In genomic region chr17:49789278-49789578, GRCh38 we compare ENCODE assay signal across 8 cellular contexts. TPM values are rescaled to one million over a fixed set of nuclear protein-coding genes. Genes with fewer than 3 reads are reported as not detected.
DNase-seq lines count a peak whose midpoint lies in the region; ATAC-seq, FAIRE-seq and TF ChIP-seq lines count a peak whose summit lies in the region.

No MANE protein-coding gene starts in this region.

- WGBS in body of pancreas, 2 donors = 1 to 5% methylated on average over 6 to 15 of the region's 15 CpGs

- no peaks in the 10 kb centered on the region for H3K27me3 ChIP-seq in CD8-positive, alpha-beta T cell (ENCODE audit: insufficient read depth, low read length)
- H3K27me3 ChIP-seq in PC-3 (ENCODE audit: low read length) = no peaks in the 10 kb centered on the region
- H3K27me3 ChIP-seq in endothelial cell of umbilical vein (ENCODE audit: control insufficient read depth in 2 of 2, insufficient read depth in 2 of 2, low read length in 2 of 2) = no peaks in the 10 kb centered on the region
- H3K27me3 ChIP-seq in neutrophil = no peaks in the 10 kb centered on the region
- H3K27me3 ChIP-seq in body of pancreas = no peaks in the 10 kb centered on the region

- no peak for ATAC-seq in CD8-positive, alpha-beta T cell
- ATAC-seq in PC-3 (no peak), body of pancreas (no peak), GM21360 (IDR thresholded peaks at IDR 0.05; ENCODE audit: unreplicated experiment) (no peak), HG03097 (IDR thresholded peaks at IDR 0.05; ENCODE audit: low FRiP score, unreplicated experiment) (no peak)

- H3K9me2 ChIP-seq in PC-3 (replicated peaks; ENCODE audit: low read length) = no peaks in the 10 kb centered on the region

- H3K27ac ChIP-seq in CD8-positive, alpha-beta T cell (ENCODE audit: low read depth, low read length) = no peak overlapping the region
- no peak overlapping the region for H3K27ac ChIP-seq in PC-3 (ENCODE audit: low read length)
- H3K27ac ChIP-seq in endothelial cell of umbilical vein (ENCODE audit: insufficient read depth, low read depth, low read length) = no peak overlapping the region
- H3K27ac ChIP-seq in neutrophil = peak overlapping the region; percentile 96
- H3K27ac ChIP-seq in body of pancreas = peak overlapping the region in 2 of 4 donors; percentile 46 to 99

- dilution Hi-C loops in endothelial cell of umbilical vein (cut with MboI; ENCODE audit: extremely low pct_ligation_motif_present, low sequenced_read_pairs) = no loop called here

- peaks cover 51% of the 10 kb centered on the region for H3K79me2 ChIP-seq in PC-3 (ENCODE audit: low read length)
- H3K79me2 ChIP-seq in endothelial cell of umbilical vein (ENCODE audit: control insufficient read depth, insufficient read depth, low read length) = peaks cover 48% of the 10 kb centered on the region

- H3K9ac ChIP-seq in PC-3 (ENCODE audit: low read length) (peak overlapping the region; percentile 18; the same call in 1 of the 2 replicates), endothelial cell of umbilical vein (replicated peaks; ENCODE audit: extremely low read depth, insufficient read depth, low read length) (no peak overlapping the region)

- H4K20me1 ChIP-seq in PC-3 (ENCODE audit: low read length) = peaks cover 27% of the 10 kb centered on the region
- peaks cover 6% of the 10 kb centered on the region for H4K20me1 ChIP-seq in endothelial cell of umbilical vein (replicated peaks; ENCODE audit: control insufficient read depth, extremely low read depth, insufficient read depth, low read length)

- TF ChIP-seq POLR2A in endothelial cell of umbilical vein (IDR thresholded peaks at IDR 0.05; ENCODE audit: low read depth, low read length) (no peak), body of pancreas (IDR thresholded peaks at IDR 0.05) (no peak)

- CTCF ChIA-PET in CD8-positive, alpha-beta T cell (lab: Charles Lee) = interaction anchor here (3.2 kb wide), 1 partner anchor 80 kb away, joined by 11 read pairs; no protein-coding TSS in a partner anchor
- CTCF ChIA-PET in PC-3 (lab: Charles Lee) (interaction anchor here (1.4 kb wide), 1 partner anchor 25 kb away, joined by 3 read pairs; the partner anchor contains the start of gene FAM117A), endothelial cell of umbilical vein (lab: Charles Lee) (interaction anchor here (2.4 kb wide), 1 partner anchor 81 kb away, joined by 21 read pairs; the partner anchor contains the start of gene SLC35B1)

- H3K9me1 ChIP-seq in endothelial cell of umbilical vein (replicated peaks; ENCODE audit: control insufficient read depth, extremely low read depth, insufficient read depth, low read length) = no peaks in the 10 kb centered on the region

- peaks cover 45% of the 10 kb centered on the region for H3K4me1 ChIP-seq in CD8-positive, alpha-beta T cell (ENCODE audit: insufficient read depth, low read length)
- H3K4me1 ChIP-seq in PC-3 (ENCODE audit: insufficient read depth, low read length) (peaks cover 16% of the 10 kb centered on the region), endothelial cell of umbilical vein (ENCODE audit: control insufficient read depth, extremely low read depth, insufficient read depth, low read length) (peaks cover 16% of the 10 kb centered on the region), neutrophil (ENCODE audit: control insufficient read depth in 1 of 2, insufficient read depth in 1 of 2, low read depth in 1 of 2, low read length in 1 of 2) (peaks cover 16% of the 10 kb centered on the region in 2 experiments), body of pancreas (peaks cover 24% of the 10 kb centered on the region)

- BruUV-seq in PC-3 (replicated peaks; lab: Mats Ljungman, UMichigan) = TSS peak; percentile 43
- BruUV-seq in endothelial cell of umbilical vein (replicated peaks; lab: Mats Ljungman, UMichigan) = no TSS peak

- no peaks in the 10 kb centered on the region for H3F3A ChIP-seq in PC-3 (ENCODE audit: low read length, unreplicated experiment)

- no peaks in the 10 kb centered on the region for H3K9me3 ChIP-seq in CD8-positive, alpha-beta T cell (ENCODE audit: low read length)
- no peaks in the 10 kb centered on the region for H3K9me3 ChIP-seq in PC-3 (ENCODE audit: low read length)
- no peaks in the 10 kb centered on the region for H3K9me3 ChIP-seq in endothelial cell of umbilical vein (replicated peaks; ENCODE audit: control insufficient read depth, insufficient read depth, low read length)
- H3K9me3 ChIP-seq in neutrophil = no peaks in the 10 kb centered on the region
- H3K9me3 ChIP-seq in body of pancreas = no peaks in the 10 kb centered on the region

- TF ChIP-seq CTCF in CD8-positive, alpha-beta T cell (IDR thresholded peaks at IDR 0.05) = no peak
- TF ChIP-seq CTCF in PC-3 (conservative IDR thresholded peaks at IDR 0.05; ENCODE audit: low read depth, low read length) (no peak), endothelial cell of umbilical vein (IDR thresholded peaks at IDR 0.05; ENCODE audit: extremely low read depth in 1 of 2, insufficient read depth in 1 of 2, low read depth in 1 of 2, low read length in 2 of 2) (no peak), neutrophil (IDR thresholded peaks at IDR 0.05) (no peak), body of pancreas (IDR thresholded peaks at IDR 0.05) (no peak)

- no peaks in the 10 kb centered on the region for H3K27me3 Mint-ChIP-seq in CD8-positive, alpha-beta T cell (ENCODE audit: low read depth)

- peaks cover 58% of the 10 kb centered on the region for H3K4me1 Mint-ChIP-seq in CD8-positive, alpha-beta T cell (ENCODE audit: low read depth)

- H3K36me3 ChIP-seq in CD8-positive, alpha-beta T cell (ENCODE audit: insufficient read depth, low read length) = peaks cover 12% of the 10 kb centered on the region
- H3K36me3 ChIP-seq in PC-3 (ENCODE audit: low read depth, low read length) (peaks cover 24% of the 10 kb centered on the region), endothelial cell of umbilical vein (ENCODE audit: control insufficient read depth in 2 of 2, extremely low read depth in 1 of 2, insufficient read depth in 2 of 2, low read length in 2 of 2) (peaks cover 4 to 8% of the 10 kb centered on the region in 2 experiments), neutrophil (peaks cover 32% of the 10 kb centered on the region), body of pancreas (replicated peaks in 1 of 2; ENCODE audit: insufficient read depth in 1 of 2, low read depth in 2 of 2) (peaks cover 0 to 5% of the 10 kb centered on the region in 2 donors)

- intact Hi-C loops in CD8-positive, alpha-beta T cell (cut with DNase I, micrococcal nuclease) = loop anchor here (1.0 to 5.0 kb wide), 7 partner anchors 30 to 306 kb away; partner anchors contain the start of gene PDK2 (in 1 of the 2)
- intact Hi-C loops in PC-3 (cut with micrococcal nuclease) (loop anchor here (1.0 kb wide), 2 partner anchors 25 to 374 kb away; partner anchors contain the start of gene FAM117A), endothelial cell of umbilical vein (cut with micrococcal nuclease) (loop anchor here (1.0 kb wide), 1 partner anchor 43 kb away; no protein-coding TSS in a partner anchor), body of pancreas (cut with DNase I) (no loop called here)

- H3K4me3 Mint-ChIP-seq in CD8-positive, alpha-beta T cell = peak overlapping the region; percentile 99

- peak overlapping the region; percentile 96 for H3K4me2 ChIP-seq in PC-3 (ENCODE audit: low read length)
- H3K4me2 ChIP-seq in endothelial cell of umbilical vein (ENCODE audit: insufficient read depth, low read length) = peak overlapping the region; percentile 87

- POLR2A ChIA-PET in CD8-positive, alpha-beta T cell (lab: Charles Lee) = interaction anchor here (0.7 to 2.9 kb wide), 12 partner anchors 8 to 112 kb away, joined by 3 to 26 read pairs (median 4); partner anchors contain the start of genes FAM117A and SPOP
- POLR2A ChIA-PET in PC-3 (lab: Charles Lee; ENCODE audit: unreplicated experiment) = no interaction called here
- POLR2A ChIA-PET in endothelial cell of umbilical vein (lab: Charles Lee) = interaction anchor here (2.3 kb wide), 1 partner anchor 25 kb away, joined by 9 read pairs; the partner anchor contains the start of gene FAM117A

- no peak for FAIRE-seq in endothelial cell of umbilical vein (lab: Jason Lieb, UNC)

- H3K9me3 Mint-ChIP-seq in CD8-positive, alpha-beta T cell = no peaks in the 10 kb centered on the region

- H3K36me3 Mint-ChIP-seq in CD8-positive, alpha-beta T cell = peaks cover 50% of the 10 kb centered on the region

- peak overlapping the region; percentile 51 for H3K4me3 ChIP-seq in CD8-positive, alpha-beta T cell (ENCODE audit: low read depth, low read length)
- H3K4me3 ChIP-seq in PC-3 (ENCODE audit: low read length) (peak overlapping the region; percentile 73), endothelial cell of umbilical vein (replicated peaks in 1 of 3; ENCODE audit: insufficient read depth in 1 of 3, low read depth in 1 of 3, low read length in 3 of 3) (peak overlapping the region in 2 of 3 experiments; percentile 35 to 62), neutrophil (ENCODE audit: low read depth in 1 of 2, low read length in 1 of 2) (peak overlapping the region; percentile 98 to 99), body of pancreas (peak overlapping the region in 1 of 2 donors; percentile 11)

- peak overlapping the region; percentile 100 for H3K27ac Mint-ChIP-seq in CD8-positive, alpha-beta T cell

- DNase-seq in CD8-positive, alpha-beta T cell = no peak
- DNase-seq in PC-3 (no peak), endothelial cell of umbilical vein (ENCODE audit: low read depth, low spot score) (no peak), body of pancreas (no peak), T1000 (lab: John Stamatoyannopoulos, UW) (no peak)

- H2AFZ ChIP-seq in PC-3 (ENCODE audit: low read length) (no peak overlapping the region), endothelial cell of umbilical vein (ENCODE audit: low read depth, low read length) (no peak overlapping the region)

RNA-seq across cellular contexts. Expression of gene KAT7, which starts 0.7 kb away (rescaled TPM):
- 100 to 1,000 TPM; 170 to 189 TPM for total RNA-seq in CD8-positive, alpha-beta T cell
- total RNA-seq in PC-3 (2014; rRNA removed) = 39.1 and 45.8 TPM in 2 replicates
- total RNA-seq in endothelial cell of umbilical vein = 64.9 and 66.2 TPM in 2 replicates
- polyA plus RNA-seq in endothelial cell of umbilical vein = 35.0 and 44.5 TPM in 2 replicates
- polyA plus RNA-seq in endothelial cell of umbilical vein (2011; cell fraction: cytosol; rRNA removed) = 31.0 and 39.9 TPM in 2 replicates
- 63.1 and 64.3 TPM in 2 replicates for polyA plus RNA-seq in endothelial cell of umbilical vein (2011; cell fraction: nucleus; rRNA removed)
- 30.7 TPM in 2 replicates for polyA plus RNA-seq in endothelial cell of umbilical vein (2012)
- 106 and 112 TPM in 2 replicates for polyA minus RNA-seq in endothelial cell of umbilical vein
- polyA minus RNA-seq in endothelial cell of umbilical vein (2011; cell fraction: cytosol; rRNA and poly(A)+ RNA removed) = 21.7 TPM
- 104 and 144 TPM in 2 replicates for polyA minus RNA-seq in endothelial cell of umbilical vein (2011; cell fraction: nucleus; rRNA and poly(A)+ RNA removed)
- 10 to 100 TPM in 1 of 2 donors, 1 to 10 TPM in 1; 7.3 to 16.5 TPM for total RNA-seq in body of pancreas

RNA-seq across cellular contexts. Expression of gene FAM117A, which starts 25.3 kb away (rescaled TPM):
- total RNA-seq in CD8-positive, alpha-beta T cell = 10 to 100 TPM; 23.4 to 28.7 TPM
- total RNA-seq in PC-3 (2014; rRNA removed) (9.7 and 16.3 TPM in 2 replicates), endothelial cell of umbilical vein (10.4 and 12.2 TPM in 2 replicates), body of pancreas (10 to 100 TPM in 1 of 2 donors, 1 to 10 TPM in 1; 4.3 to 11.7 TPM)
- 24.1 and 27.2 TPM in 2 replicates for polyA plus RNA-seq in endothelial cell of umbilical vein
- 19.4 and 21.5 TPM in 2 replicates for polyA plus RNA-seq in endothelial cell of umbilical vein (2011; cell fraction: cytosol; rRNA removed)
- 14.2 and 20.0 TPM in 2 replicates for polyA plus RNA-seq in endothelial cell of umbilical vein (2011; cell fraction: nucleus; rRNA removed)
- 4.6 and 6.6 TPM in 2 replicates for polyA plus RNA-seq in endothelial cell of umbilical vein (2012)
- polyA minus RNA-seq in endothelial cell of umbilical vein = 17.4 and 19.0 TPM in 2 replicates
- polyA minus RNA-seq in endothelial cell of umbilical vein (2011; cell fraction: cytosol; rRNA and poly(A)+ RNA removed) = not detected
- polyA minus RNA-seq in endothelial cell of umbilical vein (2011; cell fraction: nucleus; rRNA and poly(A)+ RNA removed) = 5.7 and 8.5 TPM in 2 replicates

RNA-seq across cellular contexts. Expression of gene TAC4, which starts 58.6 kb away (rescaled TPM):
- total RNA-seq in CD8-positive, alpha-beta T cell = not detected
- not detected in 2 replicates for total RNA-seq in PC-3 (2014; rRNA removed)
- not detected in 2 replicates for total RNA-seq in endothelial cell of umbilical vein
- polyA plus RNA-seq in endothelial cell of umbilical vein = 0.19 and 0.27 TPM in 2 replicates
- 0.14 and 0.27 TPM in 2 replicates for polyA plus RNA-seq in endothelial cell of umbilical vein (2011; cell fraction: cytosol; rRNA removed)
- 0.32 TPM in 1 of 2 replicates, not detected in the other for polyA plus RNA-seq in endothelial cell of umbilical vein (2011; cell fraction: nucleus; rRNA removed)
- polyA plus RNA-seq in endothelial cell of umbilical vein (2012) = not detected in 2 replicates
- not detected in 2 replicates for polyA minus RNA-seq in endothelial cell of umbilical vein
- not detected for polyA minus RNA-seq in endothelial cell of umbilical vein (2011; cell fraction: cytosol; rRNA and poly(A)+ RNA removed)
- not detected in 2 replicates for polyA minus RNA-seq in endothelial cell of umbilical vein (2011; cell fraction: nucleus; rRNA and poly(A)+ RNA removed)
- total RNA-seq in body of pancreas = not detected
